In the genomic region with DNA sequence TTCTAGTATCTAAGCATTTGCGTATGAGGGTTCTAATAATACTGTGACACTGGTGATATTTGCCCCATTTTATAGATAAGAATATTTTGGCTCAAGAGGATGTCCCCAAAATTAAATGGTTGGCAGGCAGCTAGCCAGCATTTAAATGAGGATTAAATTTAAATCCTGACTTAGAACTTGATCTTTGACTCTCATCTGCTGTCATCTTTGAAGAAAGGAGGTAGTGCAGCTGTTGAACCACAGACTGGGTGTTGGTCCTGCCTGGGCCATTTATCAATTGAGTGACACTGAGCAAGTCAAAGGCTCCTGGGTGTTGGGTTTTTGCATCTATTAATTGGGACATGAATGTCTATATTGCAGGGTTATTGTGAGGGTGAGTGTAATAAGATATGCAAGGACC, we compare ENCODE assay signal across 24 cellular contexts.
"Had no signal": no experiment of that assay in that cellular context is flagged by ENCODE, and none has a peak within 500 bp of the region (broad histone marks: within the 10 kb centered on the region; RNA-seq: fewer than 3 reads in every experiment).

No MANE protein-coding gene starts in this region.

- ATAC-seq: activated CD4-positive, CD25-positive, alpha-beta regulatory T cell treated with anti-CD3 and anti-CD28 coated beads, Interleukin-2, amount 50 U/mL, for 24 hours; activated naive CD4-positive, alpha-beta T cell treated with anti-CD3 and anti-CD28 coated beads, Interleukin-2, amount 50 U/mL, for 72 hours; activated T-cell treated with anti-CD3 and anti-CD28 coated beads, Interleukin-2, amount 50 U/mL, for 72 hours; esophagus mucosa; T-helper 17 cell had no signal

- DNase-seq: activated B cell treated with CpG ODN at 0.5 μM for 24 hours; activated CD4-positive, alpha-beta memory T cell treated with anti-CD3 and anti-CD28 coated beads, Interleukin-2, amount 10 ng/mL, durations not matched to agents 7 days and 5 days; activated CD4-positive, alpha-beta T cell treated with anti-CD3 and anti-CD28 coated beads for 48 hours; activated CD8-positive, alpha-beta memory T cell treated with anti-CD3 and anti-CD28 coated beads, Interleukin-2, amount 50 U/mL, for 48 hours; activated gamma-delta T cell; activated naive CD4-positive, alpha-beta T cell; activated naive CD4-positive, alpha-beta T cell treated with anti-CD3 and anti-CD28 coated beads, Interleukin-2, amount 10 ng/mL, durations not matched to agents 7 days and 5 days; activated naive CD8-positive, alpha-beta T cell treated with anti-CD3 and anti-CD28 coated beads, Interleukin-2, amount 10 ng/mL, durations not matched to agents 7 days and 5 days; activated T-cell treated with anti-CD3 and anti-CD28 coated beads for 4 hours; activated T-cell treated with anti-CD3 and anti-CD28 coated beads, Interleukin-2, amount 50 U/mL, for 24 hours; activated T-cell treated with anti-CD3 and anti-CD28 coated beads, Interleukin-2, amount 50 U/mL, for 72 hours; brain microvascular endothelial cell; dorsolateral prefrontal cortex; effector memory CD4-positive, alpha-beta T cell; foreskin fibroblast; head of caudate nucleus; T-helper 1 cell; T-helper 17 cell; T1000; WERI-Rb-1 had no signal

- H3K4me3 ChIP-seq: coronary artery, dorsolateral prefrontal cortex had no signal

- H3K36me3 ChIP-seq: brain microvascular endothelial cell, WERI-Rb-1 had no signal

- H3K27me3 ChIP-seq: brain microvascular endothelial cell had no signal

- H3K27ac ChIP-seq: brain microvascular endothelial cell, coronary artery, dorsolateral prefrontal cortex, WERI-Rb-1 had no signal
